In the genomic region with DNA sequence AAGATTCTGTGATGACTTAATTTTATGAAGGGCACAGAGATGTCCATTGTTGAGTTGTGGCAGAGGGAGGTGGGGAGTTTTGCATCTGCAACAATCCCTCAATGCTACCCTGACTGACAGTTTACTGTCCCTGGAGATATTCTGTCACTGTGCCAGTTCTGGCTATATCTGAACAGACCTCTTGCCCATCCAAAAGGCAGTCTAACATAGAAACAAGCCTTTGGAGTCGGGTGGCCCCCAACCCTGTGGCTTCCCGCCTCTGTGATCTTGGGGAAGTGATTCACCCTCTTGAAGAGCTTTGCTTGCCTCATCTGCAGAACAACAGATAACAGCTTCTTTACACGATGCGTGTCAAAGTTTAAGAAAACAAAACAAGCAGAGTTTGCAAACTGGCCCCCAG, we compare ENCODE assay signal across 1 cellular context.
A peak's percentile ranks its signal among the peaks of the same experiment; 100 is the strongest.
TF ChIP-seq lines count a peak whose summit lies in the region.

No MANE protein-coding gene starts in this region.

TF ChIP-seq in HepG2, 621 proteins besides CTCF, POLR2A, EP300 and RAD21 (continued from another document and continues in another):
- TF ChIP-seq FOXO4 (CRISPR knock-in tag; conservative IDR thresholded peaks at IDR 0.05) (no peak), ZNF350 (CRISPR knock-in tag; IDR thresholded peaks at IDR 0.05; ENCODE audit: borderline replicate concordance, low read depth) (no peak), MATR3 (CRISPR knock-in tag; IDR thresholded peaks at IDR 0.05) (no peak), NBN (conservative IDR thresholded peaks at IDR 0.05) (no peak), ZNF232 (CRISPR knock-in tag; IDR thresholded peaks at IDR 0.05; ENCODE audit: borderline replicate concordance) (no peak), KLF6 (CRISPR knock-in tag; IDR thresholded peaks at IDR 0.05) (no peak), ZNF83 (CRISPR knock-in tag; IDR thresholded peaks at IDR 0.05; ENCODE audit: borderline replicate concordance) (no peak), SRF (IDR thresholded peaks at IDR 0.05; ENCODE audit: low read depth, low read length) (no peak), JUN (CRISPR knock-in tag; IDR thresholded peaks at IDR 0.05) (no peak; the same call in 1 of the 2 replicates), ZNF326 (CRISPR knock-in tag; IDR thresholded peaks at IDR 0.05; ENCODE audit: borderline replicate concordance) (no peak), ZEB1 (IDR thresholded peaks at IDR 0.05; ENCODE audit: insufficient replicate concordance, low read depth) (no peak), MTERF4 (CRISPR knock-in tag; IDR thresholded peaks at IDR 0.05) (no peak), SETDB1 (CRISPR knock-in tag; IDR thresholded peaks at IDR 0.05; ENCODE audit: borderline replicate concordance) (no peak), SP1 (IDR thresholded peaks at IDR 0.05) (no peak), SP1 (CRISPR knock-in tag; IDR thresholded peaks at IDR 0.05) (no peak), ZNF160 (CRISPR knock-in tag; IDR thresholded peaks at IDR 0.05) (no peak), NFIB (CRISPR knock-in tag; IDR thresholded peaks at IDR 0.05; ENCODE audit: borderline replicate concordance) (no peak), KMT2A (CRISPR knock-in tag; IDR thresholded peaks at IDR 0.05) (0 out of 2 replicates have a peak, but pooled peaks have one; percentile 9), ZNF674 (CRISPR knock-in tag; IDR thresholded peaks at IDR 0.05; ENCODE audit: low read depth) (no peak), HDAC1 (CRISPR knock-in tag; IDR thresholded peaks at IDR 0.05) (no peak), FOXA3 (CRISPR knock-in tag; IDR thresholded peaks at IDR 0.05) (0 out of 2 replicates have a peak, but pooled peaks have one; percentile 21), CEBPZ (IDR thresholded peaks at IDR 0.05; ENCODE audit: low read length) (no peak), ZNF331 (CRISPR knock-in tag; IDR thresholded peaks at IDR 0.05) (no peak)
- TF ChIP-seq, protein P1, sequence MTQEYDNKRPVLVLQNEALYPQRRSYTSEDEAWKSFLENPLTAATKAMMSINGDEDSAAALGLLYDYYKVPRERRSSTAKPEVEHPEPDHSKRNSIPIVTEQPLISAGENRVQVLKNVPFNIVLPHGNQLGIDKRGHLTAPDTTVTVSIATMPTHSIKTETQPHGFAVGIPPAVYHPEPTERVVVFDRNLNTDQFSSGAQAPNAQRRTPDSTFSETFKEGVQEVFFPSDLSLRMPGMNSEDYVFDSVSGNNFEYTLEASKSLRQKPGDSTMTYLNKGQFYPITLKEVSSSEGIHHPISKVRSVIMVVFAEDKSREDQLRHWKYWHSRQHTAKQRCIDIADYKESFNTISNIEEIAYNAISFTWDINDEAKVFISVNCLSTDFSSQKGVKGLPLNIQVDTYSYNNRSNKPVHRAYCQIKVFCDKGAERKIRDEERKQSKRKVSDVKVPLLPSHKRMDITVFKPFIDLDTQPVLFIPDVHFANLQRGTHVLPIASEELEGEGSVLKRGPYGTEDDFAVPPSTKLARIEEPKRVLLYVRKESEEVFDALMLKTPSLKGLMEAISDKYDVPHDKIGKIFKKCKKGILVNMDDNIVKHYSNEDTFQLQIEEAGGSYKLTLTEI (CRISPR knock-in tag; conservative IDR thresholded peaks at IDR 0.05): no peak
- TF ChIP-seq, protein P2, sequence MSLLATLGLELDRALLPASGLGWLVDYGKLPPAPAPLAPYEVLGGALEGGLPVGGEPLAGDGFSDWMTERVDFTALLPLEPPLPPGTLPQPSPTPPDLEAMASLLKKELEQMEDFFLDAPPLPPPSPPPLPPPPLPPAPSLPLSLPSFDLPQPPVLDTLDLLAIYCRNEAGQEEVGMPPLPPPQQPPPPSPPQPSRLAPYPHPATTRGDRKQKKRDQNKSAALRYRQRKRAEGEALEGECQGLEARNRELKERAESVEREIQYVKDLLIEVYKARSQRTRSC (CRISPR knock-in tag; IDR thresholded peaks at IDR 0.05; ENCODE audit: low read depth): no peak
- TF ChIP-seq, protein P3, sequence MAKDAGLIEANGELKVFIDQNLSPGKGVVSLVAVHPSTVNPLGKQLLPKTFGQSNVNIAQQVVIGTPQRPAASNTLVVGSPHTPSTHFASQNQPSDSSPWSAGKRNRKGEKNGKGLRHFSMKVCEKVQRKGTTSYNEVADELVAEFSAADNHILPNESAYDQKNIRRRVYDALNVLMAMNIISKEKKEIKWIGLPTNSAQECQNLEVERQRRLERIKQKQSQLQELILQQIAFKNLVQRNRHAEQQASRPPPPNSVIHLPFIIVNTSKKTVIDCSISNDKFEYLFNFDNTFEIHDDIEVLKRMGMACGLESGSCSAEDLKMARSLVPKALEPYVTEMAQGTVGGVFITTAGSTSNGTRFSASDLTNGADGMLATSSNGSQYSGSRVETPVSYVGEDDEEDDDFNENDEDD (CRISPR knock-in tag; IDR thresholded peaks at IDR 0.05; ENCODE audit: borderline replicate concordance): no peak; the same call in 1 of the 2 replicates
- TF ChIP-seq, protein P4, sequence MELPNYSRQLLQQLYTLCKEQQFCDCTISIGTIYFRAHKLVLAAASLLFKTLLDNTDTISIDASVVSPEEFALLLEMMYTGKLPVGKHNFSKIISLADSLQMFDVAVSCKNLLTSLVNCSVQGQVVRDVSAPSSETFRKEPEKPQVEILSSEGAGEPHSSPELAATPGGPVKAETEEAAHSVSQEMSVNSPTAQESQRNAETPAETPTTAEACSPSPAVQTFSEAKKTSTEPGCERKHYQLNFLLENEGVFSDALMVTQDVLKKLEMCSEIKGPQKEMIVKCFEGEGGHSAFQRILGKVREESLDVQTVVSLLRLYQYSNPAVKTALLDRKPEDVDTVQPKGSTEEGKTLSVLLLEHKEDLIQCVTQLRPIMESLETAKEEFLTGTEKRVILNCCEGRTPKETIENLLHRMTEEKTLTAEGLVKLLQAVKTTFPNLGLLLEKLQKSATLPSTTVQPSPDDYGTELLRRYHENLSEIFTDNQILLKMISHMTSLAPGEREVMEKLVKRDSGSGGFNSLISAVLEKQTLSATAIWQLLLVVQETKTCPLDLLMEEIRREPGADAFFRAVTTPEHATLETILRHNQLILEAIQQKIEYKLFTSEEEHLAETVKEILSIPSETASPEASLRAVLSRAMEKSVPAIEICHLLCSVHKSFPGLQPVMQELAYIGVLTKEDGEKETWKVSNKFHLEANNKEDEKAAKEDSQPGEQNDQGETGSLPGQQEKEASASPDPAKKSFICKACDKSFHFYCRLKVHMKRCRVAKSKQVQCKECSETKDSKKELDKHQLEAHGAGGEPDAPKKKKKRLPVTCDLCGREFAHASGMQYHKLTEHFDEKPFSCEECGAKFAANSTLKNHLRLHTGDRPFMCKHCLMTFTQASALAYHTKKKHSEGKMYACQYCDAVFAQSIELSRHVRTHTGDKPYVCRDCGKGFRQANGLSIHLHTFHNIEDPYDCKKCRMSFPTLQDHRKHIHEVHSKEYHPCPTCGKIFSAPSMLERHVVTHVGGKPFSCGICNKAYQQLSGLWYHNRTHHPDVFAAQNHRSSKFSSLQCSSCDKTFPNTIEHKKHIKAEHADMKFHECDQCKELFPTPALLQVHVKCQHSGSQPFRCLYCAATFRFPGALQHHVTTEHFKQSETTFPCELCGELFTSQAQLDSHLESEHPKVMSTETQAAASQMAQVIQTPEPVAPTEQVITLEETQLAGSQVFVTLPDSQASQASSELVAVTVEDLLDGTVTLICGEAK (IDR thresholded peaks at IDR 0.05): no peak
- TF ChIP-seq, protein P4 (CRISPR knock-in tag; IDR thresholded peaks at IDR 0.05): no peak
- TF ChIP-seq, protein P5, sequence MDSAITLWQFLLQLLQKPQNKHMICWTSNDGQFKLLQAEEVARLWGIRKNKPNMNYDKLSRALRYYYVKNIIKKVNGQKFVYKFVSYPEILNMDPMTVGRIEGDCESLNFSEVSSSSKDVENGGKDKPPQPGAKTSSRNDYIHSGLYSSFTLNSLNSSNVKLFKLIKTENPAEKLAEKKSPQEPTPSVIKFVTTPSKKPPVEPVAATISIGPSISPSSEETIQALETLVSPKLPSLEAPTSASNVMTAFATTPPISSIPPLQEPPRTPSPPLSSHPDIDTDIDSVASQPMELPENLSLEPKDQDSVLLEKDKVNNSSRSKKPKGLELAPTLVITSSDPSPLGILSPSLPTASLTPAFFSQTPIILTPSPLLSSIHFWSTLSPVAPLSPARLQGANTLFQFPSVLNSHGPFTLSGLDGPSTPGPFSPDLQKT (CRISPR knock-in tag; IDR thresholded peaks at IDR 0.05; ENCODE audit: borderline replicate concordance): no peak
- TF ChIP-seq, protein P6, sequence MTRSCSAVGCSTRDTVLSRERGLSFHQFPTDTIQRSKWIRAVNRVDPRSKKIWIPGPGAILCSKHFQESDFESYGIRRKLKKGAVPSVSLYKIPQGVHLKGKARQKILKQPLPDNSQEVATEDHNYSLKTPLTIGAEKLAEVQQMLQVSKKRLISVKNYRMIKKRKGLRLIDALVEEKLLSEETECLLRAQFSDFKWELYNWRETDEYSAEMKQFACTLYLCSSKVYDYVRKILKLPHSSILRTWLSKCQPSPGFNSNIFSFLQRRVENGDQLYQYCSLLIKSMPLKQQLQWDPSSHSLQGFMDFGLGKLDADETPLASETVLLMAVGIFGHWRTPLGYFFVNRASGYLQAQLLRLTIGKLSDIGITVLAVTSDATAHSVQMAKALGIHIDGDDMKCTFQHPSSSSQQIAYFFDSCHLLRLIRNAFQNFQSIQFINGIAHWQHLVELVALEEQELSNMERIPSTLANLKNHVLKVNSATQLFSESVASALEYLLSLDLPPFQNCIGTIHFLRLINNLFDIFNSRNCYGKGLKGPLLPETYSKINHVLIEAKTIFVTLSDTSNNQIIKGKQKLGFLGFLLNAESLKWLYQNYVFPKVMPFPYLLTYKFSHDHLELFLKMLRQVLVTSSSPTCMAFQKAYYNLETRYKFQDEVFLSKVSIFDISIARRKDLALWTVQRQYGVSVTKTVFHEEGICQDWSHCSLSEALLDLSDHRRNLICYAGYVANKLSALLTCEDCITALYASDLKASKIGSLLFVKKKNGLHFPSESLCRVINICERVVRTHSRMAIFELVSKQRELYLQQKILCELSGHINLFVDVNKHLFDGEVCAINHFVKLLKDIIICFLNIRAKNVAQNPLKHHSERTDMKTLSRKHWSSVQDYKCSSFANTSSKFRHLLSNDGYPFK (CRISPR knock-in tag; IDR thresholded peaks at IDR 0.05; ENCODE audit: borderline replicate concordance): no peak
- TF ChIP-seq, protein P7, sequence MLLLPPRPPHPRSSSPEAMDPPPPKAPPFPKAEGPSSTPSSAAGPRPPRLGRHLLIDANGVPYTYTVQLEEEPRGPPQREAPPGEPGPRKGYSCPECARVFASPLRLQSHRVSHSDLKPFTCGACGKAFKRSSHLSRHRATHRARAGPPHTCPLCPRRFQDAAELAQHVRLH (CRISPR knock-in tag; IDR thresholded peaks at IDR 0.05; ENCODE audit: borderline replicate concordance, low read depth): no peak
